In the genomic region with DNA sequence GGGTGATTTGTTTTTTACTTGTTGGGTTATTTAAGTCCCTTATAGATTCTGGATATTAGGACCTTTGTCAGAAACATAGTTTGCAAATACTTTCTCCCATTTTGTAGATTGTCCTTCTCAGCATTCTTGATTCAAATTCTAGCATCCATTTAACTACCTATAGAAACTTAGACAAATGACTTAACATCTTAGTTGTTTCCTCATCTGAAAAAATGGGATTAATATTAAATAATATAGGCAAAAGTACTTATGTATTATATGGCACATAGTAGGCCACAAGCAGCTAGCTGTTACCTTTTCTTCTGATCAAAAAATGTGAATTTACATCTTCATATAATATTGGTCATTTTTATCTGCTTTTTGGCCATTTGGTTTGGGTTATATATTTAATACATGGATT, we compare ENCODE assay signal across 6 cellular contexts.
"Had no signal": no experiment of that assay in that cellular context is flagged by ENCODE, and none has a peak within 500 bp of the region (broad histone marks: within the 10 kb centered on the region; RNA-seq: fewer than 3 reads in every experiment).

No MANE protein-coding gene starts in this region.

- DNase-seq: IMR-90, KBM-7, KG1 had no signal

- H3K4me3 ChIP-seq: K562 had no signal

- H3K27ac ChIP-seq: HL-60, KMS-11 had no signal
